Comparison of ENCODE assay signal across 15 cellular contexts in genomic region chr10:298033-298432, GRCh38.
"Had no signal": no experiment of that assay in that cellular context is flagged by ENCODE, and none has a peak within 500 bp of the region (broad histone marks: within the 10 kb centered on the region; RNA-seq: fewer than 3 reads in every experiment).

No MANE protein-coding gene starts in this region.

- DNase-seq: activated B cell treated with CpG ODN at 0.5 μM for 24 hours; activated CD4-positive, alpha-beta T cell treated with anti-CD3 and anti-CD28 coated beads, Interleukin-2, amount 10 ng/mL, durations not matched to agents 24 days and 14 days; activated naive CD4-positive, alpha-beta T cell treated with anti-CD3 and anti-CD28 coated beads for 36 hours; central memory CD4-positive, alpha-beta T cell; cortex of kidney; effector memory CD4-positive, alpha-beta T cell; kidney glomerular epithelial cell; mucosa of descending colon; psoas muscle; stimulated activated CD4-positive, alpha-beta T cell treated with anti-CD3 and anti-CD28 coated beads, Interleukin-2, amount 100 ng/mL, for 48 hours; stimulated activated naive CD4-positive, alpha-beta T cell treated with Interleukin-2 at 50 U/mL for 16 hours; upper lobe of right lung had no signal

- H3K27ac Mint-ChIP-seq: activated CD4-positive, alpha-beta T cell treated with anti-CD3 and anti-CD28 coated beads, Interleukin-2, amount 10 ng/mL, durations not matched to agents 24 days and 14 days; activated naive CD4-positive, alpha-beta T cell treated with anti-CD3 and anti-CD28 coated beads for 36 hours; natural killer cell treated with Interleukin-12 subunit alpha and Interleukin-12 subunit beta and Interleukin-15 and Interleukin-18, amount 100 ng/mL, for 72 hours had no signal

- H3K4me3 ChIP-seq: mucosa of descending colon, psoas muscle, suprapubic skin, upper lobe of right lung had no signal

- H3K27ac ChIP-seq: suprapubic skin had no signal

- H3K4me1 ChIP-seq: psoas muscle, suprapubic skin had no signal

- H3K27me3 ChIP-seq: suprapubic skin, upper lobe of right lung had no signal

- FAIRE-seq: TTC549 had no signal

- ATAC-seq: mucosa of descending colon; natural killer cell treated with Interleukin-12 subunit alpha and Interleukin-12 subunit beta and Interleukin-15 and Interleukin-18, amount 100 ng/mL, for 72 hours; psoas muscle had no signal

- H3K4me3 Mint-ChIP-seq: activated B cell treated with CpG ODN at 0.5 μM for 24 hours; activated CD4-positive, alpha-beta T cell treated with anti-CD3 and anti-CD28 coated beads, Interleukin-2, amount 10 ng/mL, durations not matched to agents 24 days and 14 days; activated naive CD4-positive, alpha-beta T cell treated with anti-CD3 and anti-CD28 coated beads for 36 hours; natural killer cell treated with Interleukin-12 subunit alpha and Interleukin-12 subunit beta and Interleukin-15 and Interleukin-18, amount 100 ng/mL, for 72 hours had no signal

- H3K4me1 Mint-ChIP-seq: activated CD4-positive, alpha-beta T cell treated with anti-CD3 and anti-CD28 coated beads, Interleukin-2, amount 10 ng/mL, durations not matched to agents 24 days and 14 days had no signal

- H3K9me3 ChIP-seq: mucosa of descending colon, psoas muscle, suprapubic skin, upper lobe of right lung had no signal

- H3K36me3 ChIP-seq: upper lobe of right lung had no signal

- H3K27me3 Mint-ChIP-seq: activated B cell treated with CpG ODN at 0.5 μM for 24 hours; activated CD4-positive, alpha-beta T cell treated with anti-CD3 and anti-CD28 coated beads, Interleukin-2, amount 10 ng/mL, durations not matched to agents 24 days and 14 days had no signal

- H3K36me3 Mint-ChIP-seq: natural killer cell treated with Interleukin-12 subunit alpha and Interleukin-12 subunit beta and Interleukin-15 and Interleukin-18, amount 100 ng/mL, for 72 hours had no signal

- H3K9me3 Mint-ChIP-seq: activated CD4-positive, alpha-beta T cell treated with anti-CD3 and anti-CD28 coated beads, Interleukin-2, amount 10 ng/mL, durations not matched to agents 24 days and 14 days; activated naive CD4-positive, alpha-beta T cell treated with anti-CD3 and anti-CD28 coated beads for 36 hours; natural killer cell treated with Interleukin-12 subunit alpha and Interleukin-12 subunit beta and Interleukin-15 and Interleukin-18, amount 100 ng/mL, for 72 hours had no signal
